ENCODE assay signal across 26 cellular contexts in genomic region chr10:132313305-132313704, GRCh38.
"Had no signal": no experiment of that assay in that cellular context is flagged by ENCODE, and none has a peak within 500 bp of the region (broad histone marks: within the 10 kb centered on the region; RNA-seq: fewer than 3 reads in every experiment).

No MANE protein-coding gene starts in this region.

- DNase-seq: islet precursor cell; left ventricle myocardium inferior; mesendoderm; naive B cell; natural killer cell; nephron progenitor cell; retina; right cardiac atrium; stimulated activated CD4-positive, alpha-beta T cell treated with anti-CD3 and anti-CD28 coated beads, Interleukin-12 subunit alpha, Interleukin-12 subunit beta, amount 100 ng/mL, for 4 hours; stimulated activated CD4-positive, alpha-beta T cell treated with anti-CD3 and anti-CD28 coated beads, Interleukin-15, amount 100 ng/mL, for 24 hours; stimulated activated CD4-positive, alpha-beta T cell treated with anti-CD3 and anti-CD28 coated beads, Interleukin-2, amount 100 ng/mL, for 24 hours; stimulated activated CD4-positive, alpha-beta T cell treated with anti-CD3 and anti-CD28 coated beads, Interleukin-4, amount 100 ng/mL, for 1 hour; stimulated activated naive B cell treated with anti-CD40 and anti-IgM and Interleukin-4, amounts not matched to agents 10 μg/mL and 1 μg/mL and 100 μg/mL, for 72 hours; stimulated activated naive CD8-positive, alpha-beta T cell treated with anti-CD3 and anti-CD28 coated beads, Interleukin-15, Interleukin-2, amounts not matched to agents 100 U/mL and 50 U/mL, for 24 hours; stomach; testis; thyroid gland; transverse colon; upper lobe of left lung had no signal

- H3K27ac ChIP-seq: hepatocyte, left ventricle myocardium inferior, neural progenitor cell, ovary, prostate gland, stomach, testis, thyroid gland, transverse colon, upper lobe of left lung had no signal

- H3K27me3 ChIP-seq: ovary, testis, thyroid gland, transverse colon, upper lobe of left lung had no signal

- H3K27ac Mint-ChIP-seq: mesothelial cell of epicardium; natural killer cell; nephron progenitor cell; neural progenitor cell; stimulated activated naive B cell treated with anti-CD40 and anti-IgM and Interleukin-4, amounts not matched to agents 10 μg/mL and 1 μg/mL and 100 μg/mL, for 72 hours had no signal

- H3K4me1 Mint-ChIP-seq: natural killer cell; stimulated activated naive B cell treated with anti-CD40 and anti-IgM and Interleukin-4, amounts not matched to agents 10 μg/mL and 1 μg/mL and 100 μg/mL, for 72 hours had no signal

- ATAC-seq: natural killer cell; right cardiac atrium; stimulated activated naive B cell treated with anti-CD40 and anti-IgM and Interleukin-4, amounts not matched to agents 10 μg/mL and 1 μg/mL and 100 μg/mL, for 72 hours; stimulated activated naive CD8-positive, alpha-beta T cell treated with anti-CD3 and anti-CD28 coated beads, Interleukin-15, Interleukin-2, amounts not matched to agents 100 U/mL and 50 U/mL, for 24 hours had no signal

- H3K36me3 Mint-ChIP-seq: mesothelial cell of epicardium, natural killer cell had no signal

- H3K36me3 ChIP-seq: left ventricle myocardium inferior, neural progenitor cell, ovary, prostate gland, stomach, thyroid gland, transverse colon, upper lobe of left lung had no signal

- H3K4me3 Mint-ChIP-seq: mesothelial cell of epicardium; natural killer cell; nephron progenitor cell; neural progenitor cell; stimulated activated naive B cell treated with anti-CD40 and anti-IgM and Interleukin-4, amounts not matched to agents 10 μg/mL and 1 μg/mL and 100 μg/mL, for 72 hours had no signal

- H3K4me1 ChIP-seq: prostate gland had no signal

- H3K9me3 Mint-ChIP-seq: neural progenitor cell had no signal

- H3K4me3 ChIP-seq: hepatocyte, left ventricle myocardium inferior, lung, neural progenitor cell, ovary, prostate gland, smooth muscle cell, stomach, testis, thyroid gland, transverse colon, upper lobe of left lung had no signal

- H3K9me3 ChIP-seq: ovary, prostate gland, stomach, testis, thyroid gland, transverse colon, upper lobe of left lung had no signal
